ENCODE assay signal across 8 cellular contexts in the genomic region with DNA sequence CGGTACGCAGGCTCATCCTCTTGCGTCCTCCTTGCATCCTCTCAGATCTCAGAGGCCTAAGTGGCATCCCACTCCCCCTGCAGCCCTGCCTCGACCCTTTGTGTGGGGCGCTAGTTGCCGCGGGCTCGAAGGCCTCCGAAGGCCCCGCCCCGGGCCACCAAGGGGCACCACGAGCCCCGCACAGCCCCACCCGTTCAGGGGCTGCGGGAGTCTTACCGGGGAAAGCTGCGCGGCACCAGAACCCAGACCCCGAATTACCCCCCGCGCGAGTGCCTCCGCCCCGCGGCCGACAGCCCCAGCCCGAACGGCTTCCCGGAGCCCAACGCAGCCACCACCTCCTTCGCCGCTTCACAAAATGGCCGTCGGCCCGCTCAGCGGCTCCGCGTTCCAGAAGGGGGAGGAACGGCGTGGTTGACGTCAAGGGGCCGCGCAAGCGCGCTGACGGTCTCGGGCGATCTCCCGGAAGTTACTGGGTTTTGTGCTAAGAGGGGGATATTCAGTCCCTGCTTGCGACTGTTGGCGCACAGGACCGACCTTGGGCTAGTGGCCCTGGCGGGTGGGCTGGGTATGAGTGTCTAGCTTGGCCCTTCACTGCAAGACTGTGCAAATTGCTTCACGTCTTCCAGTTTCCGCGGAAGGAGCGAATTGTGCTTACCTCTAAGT. TPM values are rescaled to one million over a fixed set of nuclear protein-coding genes. Genes with fewer than 3 reads are reported as not detected.
DNase-seq lines count a peak whose midpoint lies in the region; ATAC-seq and TF ChIP-seq lines count a peak whose summit lies in the region.

A gene (minus strand): TSS at position 357 of the 663 bp plus-strand sequence. CDS start 31,977 bp downstream, outside the sequence.
A gene with protein sequence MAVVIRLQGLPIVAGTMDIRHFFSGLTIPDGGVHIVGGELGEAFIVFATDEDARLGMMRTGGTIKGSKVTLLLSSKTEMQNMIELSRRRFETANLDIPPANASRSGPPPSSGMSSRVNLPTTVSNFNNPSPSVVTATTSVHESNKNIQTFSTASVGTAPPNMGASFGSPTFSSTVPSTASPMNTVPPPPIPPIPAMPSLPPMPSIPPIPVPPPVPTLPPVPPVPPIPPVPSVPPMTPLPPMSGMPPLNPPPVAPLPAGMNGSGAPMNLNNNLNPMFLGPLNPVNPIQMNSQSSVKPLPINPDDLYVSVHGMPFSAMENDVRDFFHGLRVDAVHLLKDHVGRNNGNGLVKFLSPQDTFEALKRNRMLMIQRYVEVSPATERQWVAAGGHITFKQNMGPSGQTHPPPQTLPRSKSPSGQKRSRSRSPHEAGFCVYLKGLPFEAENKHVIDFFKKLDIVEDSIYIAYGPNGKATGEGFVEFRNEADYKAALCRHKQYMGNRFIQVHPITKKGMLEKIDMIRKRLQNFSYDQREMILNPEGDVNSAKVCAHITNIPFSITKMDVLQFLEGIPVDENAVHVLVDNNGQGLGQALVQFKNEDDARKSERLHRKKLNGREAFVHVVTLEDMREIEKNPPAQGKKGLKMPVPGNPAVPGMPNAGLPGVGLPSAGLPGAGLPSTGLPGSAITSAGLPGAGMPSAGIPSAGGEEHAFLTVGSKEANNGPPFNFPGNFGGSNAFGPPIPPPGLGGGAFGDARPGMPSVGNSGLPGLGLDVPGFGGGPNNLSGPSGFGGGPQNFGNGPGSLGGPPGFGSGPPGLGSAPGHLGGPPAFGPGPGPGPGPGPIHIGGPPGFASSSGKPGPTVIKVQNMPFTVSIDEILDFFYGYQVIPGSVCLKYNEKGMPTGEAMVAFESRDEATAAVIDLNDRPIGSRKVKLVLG (minus strand): TSS at position 357 of the 663 bp plus-strand sequence. CDS start 9,578 bp downstream, outside the sequence.

- peak; percentile 72 for DNase-seq in GF-D8 (lab: John Stamatoyannopoulos, UW)
- DNase-seq in HEK293T (ENCODE audit: extremely low spot score): peak; percentile 97
- peak; percentile 97 for DNase-seq in NB4 (ENCODE audit: low read depth)
- peak; percentile 98 for DNase-seq in SK-N-DZ (ENCODE audit: low spot score)
- DNase-seq in activated naive CD4-positive, alpha-beta T cell treated with anti-CD3 and anti-CD28 coated beads for 36 hours: peak; percentile 95

- H3K27ac Mint-ChIP-seq in activated naive CD4-positive, alpha-beta T cell treated with anti-CD3 and anti-CD28 coated beads for 36 hours: peak within 1 kb of the TSS; percentile 99

- peak; percentile 97 for ATAC-seq in gastroesophageal sphincter

- H3K36me3 Mint-ChIP-seq in activated naive CD4-positive, alpha-beta T cell treated with anti-CD3 and anti-CD28 coated beads for 36 hours (ENCODE audit: low read depth): peaks cover 32% of the 10 kb centered on the region

- H3K9me3 ChIP-seq in gastroesophageal sphincter: no peaks in the 10 kb centered on the region
- no peaks in the 10 kb centered on the region for H3K9me3 ChIP-seq in neutrophil

- H3K4me1 Mint-ChIP-seq in activated naive CD4-positive, alpha-beta T cell treated with anti-CD3 and anti-CD28 coated beads for 36 hours (ENCODE audit: low read depth): peaks cover 36% of the 10 kb centered on the region

- no peak for TF ChIP-seq EP300 in gastroesophageal sphincter (IDR thresholded peaks at IDR 0.05)

- H3K4me1 ChIP-seq in gastroesophageal sphincter (peaks cover 2 to 41% (median 12%) of the 10 kb centered on the region in 3 donors), neutrophil (ENCODE audit: control insufficient read depth in 1 of 2, insufficient read depth in 1 of 2, low read depth in 1 of 2, low read length in 1 of 2) (peaks cover 50 to 54% of the 10 kb centered on the region in 2 experiments)

- peak within 1 kb of the TSS; percentile 92 to 100 (median 98) for H3K27ac ChIP-seq in gastroesophageal sphincter
- H3K27ac ChIP-seq in neutrophil: peak within 1 kb of the TSS; percentile 97

- peak within 1 kb of the TSS; percentile 99 for H3K4me3 ChIP-seq in NB4 (ENCODE audit: low read depth, low read length)
- peak within 1 kb of the TSS; percentile 78 to 81 for H3K4me3 ChIP-seq in gastroesophageal sphincter
- H3K4me3 ChIP-seq in neutrophil (ENCODE audit: low read depth in 1 of 2, low read length in 1 of 2): peak within 1 kb of the TSS; percentile 95 to 98

- CTCF ChIA-PET in HEK293T (lab: Yijun Ruan, JAX): interaction anchor here (1.2 kb wide), 1 partner anchor 46 kb away, joined by 4 read pairs; no protein-coding TSS in a partner anchor
- CTCF ChIA-PET in activated naive CD4-positive, alpha-beta T cell treated with anti-CD3 and anti-CD28 coated beads for 36 hours (lab: Charles Lee): interaction anchor here (1.2 to 1.9 kb wide), 3 partner anchors 47 to 290 kb away, joined by 3 to 8 read pairs (median 4); a partner anchor contains a TSS

- no peak for TF ChIP-seq CTCF in NB4 (IDR thresholded peaks at IDR 0.05; ENCODE audit: low read depth, low read length)
- TF ChIP-seq CTCF in gastroesophageal sphincter (IDR thresholded peaks at IDR 0.05): peak in 2 of 4 experiments; percentile 2 to 32
- TF ChIP-seq CTCF in neutrophil (IDR thresholded peaks at IDR 0.05): peak; percentile 49
- TF ChIP-seq CTCF in subcutaneous adipose tissue (IDR thresholded peaks at IDR 0.05; ENCODE audit: low read depth): no peak

- H3K36me3 ChIP-seq in gastroesophageal sphincter (peaks cover 0 to 21% of the 10 kb centered on the region in 2 donors), neutrophil (peaks cover 13% of the 10 kb centered on the region)

- H3K27me3 ChIP-seq in gastroesophageal sphincter (no peaks in the 10 kb centered on the region), neutrophil (no peaks in the 10 kb centered on the region)

- TF ChIP-seq POLR2A in NB4 (IDR thresholded peaks at IDR 0.05; ENCODE audit: extremely low read depth, insufficient read length) (peak; percentile 99), gastroesophageal sphincter (IDR thresholded peaks at IDR 0.05) (peak; percentile 87 to 92)

- H3K4me3 Mint-ChIP-seq in activated naive CD4-positive, alpha-beta T cell treated with anti-CD3 and anti-CD28 coated beads for 36 hours: peak within 1 kb of the TSS; percentile 95

- H3K9me3 Mint-ChIP-seq in activated naive CD4-positive, alpha-beta T cell treated with anti-CD3 and anti-CD28 coated beads for 36 hours: peaks cover 5% of the 10 kb centered on the region

- POLR2A ChIA-PET in HEK293T (lab: Yijun Ruan, JAX): interaction anchor here (0.8 to 4.2 kb wide), 13 partner anchors 10 to 289 kb away, joined by 3 to 44 read pairs (median 7); a partner anchor contains a TSS

- intact Hi-C loops in activated naive CD4-positive, alpha-beta T cell treated with anti-CD3 and anti-CD28 coated beads for 36 hours (cut with micrococcal nuclease): loop anchor here (1.0 to 10.0 kb wide), 11 partner anchors 35 to 1672 kb away; a partner anchor contains a TSS

- 0 to 2% methylated on average over 2 to 7 of the region's 57 CpGs for WGBS in gastroesophageal sphincter (ENCODE audit: low coverage in 1 of 2), 2 donors

- H3K27me3 Mint-ChIP-seq in activated naive CD4-positive, alpha-beta T cell treated with anti-CD3 and anti-CD28 coated beads for 36 hours (ENCODE audit: low read depth): no peaks in the 10 kb centered on the region

TF ChIP-seq in HEK293T, 16 proteins besides CTCF, POLR2A, EP300 and RAD21:
- no peak for TF ChIP-seq FOXK2 (IDR thresholded peaks at IDR 0.05)
- TF ChIP-seq L3MBTL2 (conservative IDR thresholded peaks at IDR 0.05): peak; percentile 90
- TF ChIP-seq NFRKB (IDR thresholded peaks at IDR 0.05): peak; percentile 68
- no peak for TF ChIP-seq ZNF384 (IDR thresholded peaks at IDR 0.05)
- TF ChIP-seq FOXA1 (IDR thresholded peaks at IDR 0.05): no peak
- no peak for TF ChIP-seq FOXM1 (IDR thresholded peaks at IDR 0.05; ENCODE audit: borderline replicate concordance)
- TF ChIP-seq SP1 (IDR thresholded peaks at IDR 0.05): no peak
- TF ChIP-seq, protein P1, sequence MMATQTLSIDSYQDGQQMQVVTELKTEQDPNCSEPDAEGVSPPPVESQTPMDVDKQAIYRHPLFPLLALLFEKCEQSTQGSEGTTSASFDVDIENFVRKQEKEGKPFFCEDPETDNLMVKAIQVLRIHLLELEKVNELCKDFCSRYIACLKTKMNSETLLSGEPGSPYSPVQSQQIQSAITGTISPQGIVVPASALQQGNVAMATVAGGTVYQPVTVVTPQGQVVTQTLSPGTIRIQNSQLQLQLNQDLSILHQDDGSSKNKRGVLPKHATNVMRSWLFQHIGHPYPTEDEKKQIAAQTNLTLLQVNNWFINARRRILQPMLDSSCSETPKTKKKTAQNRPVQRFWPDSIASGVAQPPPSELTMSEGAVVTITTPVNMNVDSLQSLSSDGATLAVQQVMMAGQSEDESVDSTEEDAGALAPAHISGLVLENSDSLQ (IDR thresholded peaks at IDR 0.05): no peak
- no peak for TF ChIP-seq ARNT (IDR thresholded peaks at IDR 0.05)
- peak; percentile 93 for TF ChIP-seq ELF4 (IDR thresholded peaks at IDR 0.05)

RNA-seq across cellular contexts. Expression of the first gene that starts in this region (rescaled TPM):
- 380 and 415 TPM in 2 replicates for polyA plus RNA-seq in SK-N-DZ (2014; cell fraction: cytosol; rRNA removed)
- 552 and 706 TPM in 2 replicates for polyA plus RNA-seq in SK-N-DZ (2014; cell fraction: nucleus; rRNA removed)
- 100 to 1,000 TPM; 261 to 281 TPM for total RNA-seq in activated naive CD4-positive, alpha-beta T cell treated with anti-CD3 and anti-CD28 coated beads for 36 hours
- total RNA-seq in gastroesophageal sphincter: 100 to 1,000 TPM in 2 of 4 donors, 10 to 100 TPM in 2; 43.8 to 131 (median 95.2) TPM
- total RNA-seq in subcutaneous adipose tissue: 100 to 1,000 TPM in 2 of 4 donors, 10 to 100 TPM in 2; 50.6 to 115 (median 87.1) TPM

RNA-seq across cellular contexts. Expression of the second gene that starts in this region (rescaled TPM):
- polyA plus RNA-seq in SK-N-DZ (2014; cell fraction: cytosol; rRNA removed): 66.0 and 74.4 TPM in 2 replicates
- polyA plus RNA-seq in SK-N-DZ (2014; cell fraction: nucleus; rRNA removed): 42.8 and 49.3 TPM in 2 replicates
- 100 to 1,000 TPM; 106 to 110 TPM for total RNA-seq in activated naive CD4-positive, alpha-beta T cell treated with anti-CD3 and anti-CD28 coated beads for 36 hours
- total RNA-seq in gastroesophageal sphincter (10 to 100 TPM; 18.9 to 36.3 (median 29.5) TPM), subcutaneous adipose tissue (10 to 100 TPM; 22.8 to 35.4 (median 24.2) TPM)

Comparison
In these comparisons a context has a peak if more than half of its experiments do, and no peak if none do; other contexts are left out.
1. Peak in every context shown above with its lines: DNase-seq, ATAC-seq, H3K4me3 ChIP-seq and H3K27ac ChIP-seq.